ENCODE assay signal across 22 cellular contexts in genomic region chr15:29857196-29857595, GRCh38. TPM values are rescaled to one million over a fixed set of nuclear protein-coding genes. Genes with fewer than 3 reads are reported as not detected.
A peak's percentile ranks its signal among the peaks of the same experiment; 100 is the strongest.
DNase-seq lines count a peak whose midpoint lies in the region; ATAC-seq and TF ChIP-seq lines count a peak whose summit lies in the region.
"Had no signal": no experiment of that assay in that cellular context is flagged by ENCODE, and none has a peak within 500 bp of the region (broad histone marks: within the 10 kb centered on the region; RNA-seq: fewer than 3 reads in every experiment).

No MANE protein-coding gene starts in this region.

- H3K4me1 Mint-ChIP-seq in WTC11 (peaks cover 40% of the 10 kb centered on the region), mesothelial cell of epicardium (no peaks in the 10 kb centered on the region)
- H3K4me1 Mint-ChIP-seq: activated naive CD4-positive, alpha-beta T cell treated with anti-CD3 and anti-CD28 coated beads, Interleukin-2, amount 50 U/mL, for 24 hours; activated T-helper 17 cell treated with anti-CD3 and anti-CD28 coated beads, Interleukin-2, amount 50 U/mL, for 72 hours had no signal

- dilution Hi-C loops in IMR-90 (cut with HindIII; ENCODE audit: low sequenced_read_pairs, unreplicated experiment) = no loop called here

- no TSS peak for BruUV-seq in IMR-90 (replicated peaks; lab: Mats Ljungman, UMichigan)

- in situ Hi-C loops in IMR-90 (cut with MboI; ENCODE audit: low sequenced_read_pairs) = no loop called here

- intact Hi-C loops in IMR-90 (cut with micrococcal nuclease) = no loop called here

- ATAC-seq in IMR-90 (ENCODE audit: low read depth) (no peak), WTC11 (no peak)
- ATAC-seq: activated T-helper 17 cell treated with anti-CD3 and anti-CD28 coated beads, Interleukin-2, amount 50 U/mL, for 72 hours; SK-N-SH treated with all-trans-retinoic acid at 6 μM for 48 hours had no signal

- no peak overlapping the region for H3K9ac ChIP-seq in IMR-90 (ENCODE audit: low read depth, low read length)
- no peak overlapping the region for H3K9ac ChIP-seq in mesenchymal stem cell (ENCODE audit: low read length)

- H3K27me3 Mint-ChIP-seq in WTC11 (ENCODE audit: low read depth) (no peaks in the 10 kb centered on the region), mesothelial cell of epicardium (ENCODE audit: low read depth) (no peaks in the 10 kb centered on the region)

- no peak overlapping the region for H3K56ac ChIP-seq in IMR-90 (ENCODE audit: extremely low read depth, insufficient read depth, low read length)

- no peak overlapping the region for H2BK120ac ChIP-seq in IMR-90 (ENCODE audit: low read depth, low read length)
- no peak overlapping the region for H2BK120ac ChIP-seq in mesenchymal stem cell (ENCODE audit: low read depth, low read length)

- no peak for TF ChIP-seq RAD21 in IMR-90 (IDR thresholded peaks at IDR 0.05; ENCODE audit: low read length)

- TF ChIP-seq CTCF in IMR-90 (conservative IDR thresholded peaks at IDR 0.05; ENCODE audit: low read depth, low read length) = no peak
- TF ChIP-seq CTCF in WTC11 (IDR thresholded peaks at IDR 0.05) = no peak
- no peak for TF ChIP-seq CTCF in mesothelial cell of epicardium (IDR thresholded peaks at IDR 0.05; ENCODE audit: unreplicated experiment)

- H2BK15ac ChIP-seq in IMR-90 (ENCODE audit: low read depth, low read length) (no peak overlapping the region), mesenchymal stem cell (ENCODE audit: low read depth, poor library complexity, severe bottlenecking) (no peak overlapping the region)

- H3K36me3 ChIP-seq in IMR-90 (ENCODE audit: control insufficient read depth, insufficient read depth, low read length) (no peaks in the 10 kb centered on the region), mesenchymal stem cell (ENCODE audit: control insufficient read depth in 1 of 2, insufficient read depth in 2 of 2, low read depth in 1 of 2, low read length in 2 of 2) (no peaks in the 10 kb centered on the region)
- H3K36me3 ChIP-seq: prostate gland, sigmoid colon had no signal

- no peak overlapping the region for H3K4me2 ChIP-seq in IMR-90 (ENCODE audit: low read depth, low read length)
- no peak overlapping the region for H3K4me2 ChIP-seq in mesenchymal stem cell (ENCODE audit: low read length, poor library complexity, severe bottlenecking)

- H4K5ac ChIP-seq in IMR-90 (ENCODE audit: low read depth, low read length) = no peak overlapping the region

- no peak overlapping the region for H2AK9ac ChIP-seq in IMR-90 (replicated peaks; ENCODE audit: low read depth, low read length, poor library complexity)

- TF ChIP-seq POLR2A in IMR-90 (IDR thresholded peaks at IDR 0.05; ENCODE audit: low read depth, low read length) = no peak

- H3K27me3 ChIP-seq in IMR-90 (ENCODE audit: control insufficient read depth, insufficient read depth, low read length) (no peaks in the 10 kb centered on the region), mesenchymal stem cell (ENCODE audit: control insufficient read depth in 1 of 2, insufficient read depth in 1 of 2, low read length in 2 of 2) (no peaks in the 10 kb centered on the region)
- H3K27me3 ChIP-seq: sigmoid colon had no signal

- H3K36me3 Mint-ChIP-seq in WTC11 = no peaks in the 10 kb centered on the region
- peaks cover under 1% of the 10 kb centered on the region for H3K36me3 Mint-ChIP-seq in mesothelial cell of epicardium
- H3K36me3 Mint-ChIP-seq: activated naive CD4-positive, alpha-beta T cell treated with anti-CD3 and anti-CD28 coated beads, Interleukin-2, amount 50 U/mL, for 24 hours had no signal

- H3K4me3 Mint-ChIP-seq in WTC11 (no peak overlapping the region), mesothelial cell of epicardium (no peak overlapping the region)
- H3K4me3 Mint-ChIP-seq: activated naive CD4-positive, alpha-beta T cell treated with anti-CD3 and anti-CD28 coated beads, Interleukin-2, amount 50 U/mL, for 24 hours; activated T-helper 17 cell treated with anti-CD3 and anti-CD28 coated beads, Interleukin-2, amount 50 U/mL, for 72 hours; stimulated activated naive CD8-positive, alpha-beta T cell treated with anti-CD3 and anti-CD28 coated beads, Interleukin-15, Interleukin-2, amounts not matched to agents 100 ng/mL and 50 ng/mL, for 24 hours had no signal

- peaks cover 8% of the 10 kb centered on the region for H3K4me1 ChIP-seq in IMR-90 (ENCODE audit: control insufficient read depth, insufficient read depth, low read length)
- H3K4me1 ChIP-seq in mesenchymal stem cell (ENCODE audit: control insufficient read depth, insufficient read depth, low read depth, low read length) = peaks cover 4% of the 10 kb centered on the region
- H3K4me1 ChIP-seq: prostate gland, sigmoid colon had no signal

- H3K18ac ChIP-seq in IMR-90 (ENCODE audit: low read depth, low read length) (no peak overlapping the region; the same call in 1 of the 2 replicates), mesenchymal stem cell (ENCODE audit: low read depth in 1 of 2, low read length in 2 of 2) (no peak overlapping the region)

- CTCF ChIA-PET in IMR-90 (lab: Yijun Ruan, JAX) (interaction anchor here (0.7 to 1.0 kb wide), 2 partner anchors 33 to 69 kb away, joined by 3 to 4 read pairs; no protein-coding TSS in a partner anchor), WTC11 (lab: Charles Lee) (no interaction called here)

- H4K8ac ChIP-seq in IMR-90 (ENCODE audit: low read depth in 2 of 2, low read length in 2 of 2) = 0 out of 4 replicates have a peak overlapping the region, but pooled peaks of 1 of the 2 experiments have one; percentile 25
- no peak overlapping the region for H4K8ac ChIP-seq in mesenchymal stem cell (ENCODE audit: low read length)

- no peak overlapping the region for H3K23ac ChIP-seq in IMR-90 (ENCODE audit: low read depth, low read length)
- no peak overlapping the region for H3K23ac ChIP-seq in mesenchymal stem cell (ENCODE audit: low read length in 2 of 2)

- H3K9me3 Mint-ChIP-seq in WTC11 (no peaks in the 10 kb centered on the region), mesothelial cell of epicardium (peaks cover 7% of the 10 kb centered on the region)
- H3K9me3 Mint-ChIP-seq: stimulated activated naive CD8-positive, alpha-beta T cell treated with anti-CD3 and anti-CD28 coated beads, Interleukin-15, Interleukin-2, amounts not matched to agents 100 ng/mL and 50 ng/mL, for 24 hours had no signal

- H3K4me3 ChIP-seq in IMR-90 (ENCODE audit: insufficient read depth, low read depth, low read length) = no peak overlapping the region
- no peak overlapping the region for H3K4me3 ChIP-seq in mesenchymal stem cell (ENCODE audit: insufficient read depth in 1 of 2, low read depth in 1 of 2, low read length in 2 of 2)
- H3K4me3 ChIP-seq: prostate gland, sigmoid colon had no signal

- no peak overlapping the region for H3K14ac ChIP-seq in IMR-90 (replicated peaks; ENCODE audit: low read depth, low read length)
- H3K14ac ChIP-seq in mesenchymal stem cell (ENCODE audit: low read length in 2 of 2) = no peak overlapping the region

- peak overlapping the region; percentile 23 for H2BK5ac ChIP-seq in IMR-90 (ENCODE audit: low read depth, low read length, poor library complexity, severe bottlenecking)
- no peak overlapping the region for H2BK5ac ChIP-seq in mesenchymal stem cell (ENCODE audit: low read depth, low read length, poor library complexity, severe bottlenecking)

- H2BK12ac ChIP-seq in mesenchymal stem cell (ENCODE audit: low read length in 2 of 2) = no peak overlapping the region

- H3K27ac Mint-ChIP-seq in WTC11 (peak overlapping the region; percentile 78; the same call in 1 of the 2 replicates), mesothelial cell of epicardium (no peak overlapping the region)
- H3K27ac Mint-ChIP-seq: activated naive CD4-positive, alpha-beta T cell treated with anti-CD3 and anti-CD28 coated beads, Interleukin-2, amount 50 U/mL, for 24 hours; activated T-helper 17 cell treated with anti-CD3 and anti-CD28 coated beads, Interleukin-2, amount 50 U/mL, for 72 hours; stimulated activated naive CD8-positive, alpha-beta T cell treated with anti-CD3 and anti-CD28 coated beads, Interleukin-15, Interleukin-2, amounts not matched to agents 100 ng/mL and 50 ng/mL, for 24 hours had no signal

- H2AFZ ChIP-seq in IMR-90 (replicated peaks; ENCODE audit: low read length, poor library complexity) = no peak overlapping the region
- H2AFZ ChIP-seq in mesenchymal stem cell (ENCODE audit: low read depth, low read length) = peak overlapping the region; percentile 51

- H4K20me1 ChIP-seq in IMR-90 (ENCODE audit: insufficient read depth, low read length) = no peaks in the 10 kb centered on the region

- H4K91ac ChIP-seq in IMR-90 (ENCODE audit: insufficient read depth, low read depth, low read length) (no peak overlapping the region), mesenchymal stem cell (ENCODE audit: low read length) (no peak overlapping the region)

- DNase-seq in DMS53 treated with DMSO at 0.1 percent for 48 hours (lab: John Stamatoyannopoulos, UW; ENCODE audit: unreplicated experiment) = peak; percentile 48
- peak; percentile 42 for DNase-seq in IMR-90
- no peak for DNase-seq in WTC11 (ENCODE audit: low spot score)
- DNase-seq in mesenchymal stem cell = peak; percentile 20
- no peak for DNase-seq in mesothelial cell of epicardium (ENCODE audit: low spot score in 2 of 2, unreplicated experiment in 2 of 2)
- no peak for DNase-seq in DMS114 treated with DMSO at 0.1 percent for 48 hours (lab: John Stamatoyannopoulos, UW; ENCODE audit: unreplicated experiment)
- no peak for DNase-seq in UCSD-AML1 (lab: John Stamatoyannopoulos, UW; ENCODE audit: unreplicated experiment)
- DNase-seq: activated CD4-positive, alpha-beta T cell treated with anti-CD3 and anti-CD28 coated beads, Interleukin-2, amount 50 U/mL, for 48 hours; activated CD4-positive, CD25-positive, alpha-beta regulatory T cell; activated CD8-positive, alpha-beta memory T cell treated with anti-CD3 and anti-CD28 coated beads, Interleukin-2, amount 50 U/mL, for 48 hours; aorta; central memory CD4-positive, alpha-beta T cell; glutamatergic neuron; NCI-H1436 treated with DMSO at 0.1 percent for 48 hours; NCI-H774; sigmoid colon had no signal

- H3K4ac ChIP-seq in IMR-90 (ENCODE audit: low read depth, low read length) (no peak overlapping the region), mesenchymal stem cell (ENCODE audit: low read depth in 1 of 2, low read length in 2 of 2) (no peak overlapping the region)

- POLR2A ChIA-PET in IMR-90 (lab: Charles Lee; ENCODE audit: unreplicated experiment) = interaction anchor here (0.5 kb wide), 1 partner anchor 28 kb away, joined by 5 read pairs; no protein-coding TSS in a partner anchor
- POLR2A ChIA-PET in WTC11 (lab: Charles Lee) = interaction anchor here (0.6 to 1.1 kb wide), 2 partner anchors 63 to 236 kb away, joined by 3 read pairs; no protein-coding TSS in a partner anchor

- H2BK20ac ChIP-seq in IMR-90 (ENCODE audit: low read depth, low read length) = peak overlapping the region; percentile 16; the same call in 1 of the 2 replicates

- H2AK5ac ChIP-seq in IMR-90 (ENCODE audit: low read depth, low read length) (no peak overlapping the region), mesenchymal stem cell (ENCODE audit: low read length, severe bottlenecking) (no peak overlapping the region)

- WGBS in IMR-90 (ENCODE audit: extremely low coverage in 2 of 2, insufficient read length in 1 of 2), 2 experiments = no CpG with 5 or more reads among the region's 5 CpGs
- 54% methylated on average over 5 of the region's 5 CpGs for WGBS in mesenchymal stem cell

- H3K79me1 ChIP-seq in IMR-90 (ENCODE audit: low read depth in 1 of 2, low read length in 2 of 2) (no peaks in the 10 kb centered on the region), mesenchymal stem cell (replicated peaks; ENCODE audit: low read length, poor library complexity, severe bottlenecking) (no peaks in the 10 kb centered on the region)

- no peak overlapping the region for H3K27ac ChIP-seq in IMR-90 (ENCODE audit: insufficient read depth, low read length)
- no peak overlapping the region for H3K27ac ChIP-seq in mesenchymal stem cell (ENCODE audit: low read length, poor library complexity, severe bottlenecking)
- H3K27ac ChIP-seq: prostate gland, sigmoid colon had no signal

- H3K9me3 ChIP-seq in IMR-90 (ENCODE audit: control insufficient read depth, insufficient read depth, low read length) = no peaks in the 10 kb centered on the region
- no peaks in the 10 kb centered on the region for H3K9me3 ChIP-seq in mesenchymal stem cell (ENCODE audit: control insufficient read depth, low read length)
- H3K9me3 ChIP-seq: prostate gland, sigmoid colon had no signal

- peaks cover 5% of the 10 kb centered on the region; the same call in 1 of the 2 replicates for H3K9me1 ChIP-seq in IMR-90 (ENCODE audit: insufficient read depth, low read length)

RNA-seq across cellular contexts. Expression of gene TJP1, which starts 34.9 kb away (rescaled TPM):
- 43.4 and 61.7 TPM in 2 replicates for total RNA-seq in IMR-90 (2012; rRNA removed)
- 41.9 and 42.2 TPM in 2 replicates for polyA plus RNA-seq in IMR-90 (2012; rRNA removed)
- polyA plus RNA-seq in IMR-90 (2012; cell fraction: cytosol; rRNA removed) = 13.8 and 15.5 TPM in 2 replicates
- 15.4 and 56.9 TPM in 2 replicates for polyA plus RNA-seq in IMR-90 (2012; cell fraction: nucleus; rRNA removed; ENCODE audit: low replicate concordance)
- 115 to 129 TPM (median 115 TPM) in 3 replicates for total RNA-seq in WTC11 (2021)
- polyA plus RNA-seq in mesenchymal stem cell (2013, experiment 1 of 2) = 44.3 TPM
- 41.4 TPM for polyA plus RNA-seq in mesenchymal stem cell (2013, experiment 2 of 2)
- total RNA-seq in mesothelial cell of epicardium = 147 to 159 TPM (median 154 TPM) in 3 replicates
- total RNA-seq: activated T-helper 17 cell treated with anti-CD3 and anti-CD28 coated beads, Interleukin-2, amount 50 U/mL, for 72 hours; T-helper 2 cell treated with Interferon-gamma antibody and Interleukin-4, amounts not matched to agents 100 ng/mL and 5 ng/mL, for 36 hours had no signal

Comparison
In these comparisons a context has a peak if more than half of its experiments do, and no peak if none do; other contexts are left out.
1. DNase-seq: peak in DMS53 treated with DMSO at 0.1 percent for 48 hours (single experiment), IMR-90 (single experiment) and mesenchymal stem cell (single experiment); none in WTC11 (single experiment), mesothelial cell of epicardium (0 of 2), DMS114 treated with DMSO at 0.1 percent for 48 hours (single experiment) and UCSD-AML1 (single experiment).